ENCODE assay signal across 1 cellular context in the genomic region with DNA sequence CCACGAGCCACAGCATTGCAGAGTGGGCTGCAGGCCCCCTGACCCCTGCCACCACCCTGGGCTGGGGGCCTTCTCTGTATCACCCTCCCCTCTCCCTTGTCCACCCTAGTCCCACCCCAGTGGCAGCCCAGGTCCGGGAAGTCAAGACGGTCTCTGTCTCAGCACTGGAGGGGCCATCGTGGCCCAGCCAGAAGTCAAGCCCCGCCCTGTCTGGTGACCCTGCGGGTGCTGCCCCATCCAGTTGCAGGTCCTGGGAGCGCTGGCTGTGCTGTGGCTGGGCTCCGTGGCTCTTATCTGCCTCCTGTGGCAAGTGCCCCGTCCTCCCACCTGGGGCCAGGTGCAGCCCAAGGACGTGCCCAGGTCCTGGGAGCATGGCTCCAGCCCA.
TF ChIP-seq lines count a peak whose summit lies in the region.

No MANE protein-coding gene starts in this region.

TF ChIP-seq in H1, 55 proteins besides CTCF, POLR2A, EP300 and RAD21:
- TF ChIP-seq CEBPB (IDR thresholded peaks at IDR 0.05; ENCODE audit: low read depth, low read length): no peak
- TF ChIP-seq SIX5 (IDR thresholded peaks at IDR 0.05; ENCODE audit: low read depth, low read length): no peak
- TF ChIP-seq TAF7 (optimal IDR thresholded peaks at IDR 0.05; ENCODE audit: borderline replicate concordance, low read depth, low read length): no peak
- no peak for TF ChIP-seq RBBP5 (IDR thresholded peaks at IDR 0.05; ENCODE audit: borderline replicate concordance, low read depth, low read length)
- no peak for TF ChIP-seq SP2 (IDR thresholded peaks at IDR 0.05; ENCODE audit: low read length)
- TF ChIP-seq EZH2 (IDR thresholded peaks at IDR 0.05; ENCODE audit: low read depth, low read length, severe bottlenecking): no peak
- no peak for TF ChIP-seq EGR1 (IDR thresholded peaks at IDR 0.05; ENCODE audit: borderline replicate concordance, low read depth, low read length)
- no peak for TF ChIP-seq TCF12 (IDR thresholded peaks at IDR 0.05; ENCODE audit: low read depth, low read length)
- no peak for TF ChIP-seq GTF2F1 (IDR thresholded peaks at IDR 0.05; ENCODE audit: borderline replicate concordance, low read depth, low read length)
- TF ChIP-seq CREB1 (IDR thresholded peaks at IDR 0.05): no peak
